ENCODE assay signal across 1 cellular context in the genomic region with DNA sequence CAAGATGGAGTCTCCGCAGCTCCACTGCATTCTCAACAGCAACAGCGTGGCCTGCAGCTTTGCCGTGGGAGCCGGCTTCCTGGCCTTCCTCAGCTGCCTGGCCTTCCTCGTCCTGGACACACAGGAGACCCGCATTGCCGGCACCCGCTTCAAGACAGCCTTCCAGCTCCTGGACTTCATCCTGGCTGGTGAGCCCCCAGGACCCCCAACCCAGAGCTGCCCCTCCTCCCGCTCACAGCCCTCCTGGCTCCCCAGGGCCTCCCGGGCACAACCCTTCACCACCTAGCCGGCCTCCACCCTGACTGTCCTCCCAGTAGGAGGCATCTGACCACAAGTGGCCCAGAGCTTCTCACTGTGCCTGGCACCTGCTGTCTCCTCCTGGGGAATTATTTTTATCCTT.
TF ChIP-seq lines count a peak whose summit lies in the region.

No MANE protein-coding gene starts in this region.

TF ChIP-seq in K562, 482 proteins besides CTCF, POLR2A, EP300 and RAD21:
- no peak for TF ChIP-seq BCL6 (CRISPR knock-in tag; IDR thresholded peaks at IDR 0.05)
- no peak for TF ChIP-seq ZNF766 (CRISPR knock-in tag; conservative IDR thresholded peaks at IDR 0.05)
- TF ChIP-seq, protein P1, sequence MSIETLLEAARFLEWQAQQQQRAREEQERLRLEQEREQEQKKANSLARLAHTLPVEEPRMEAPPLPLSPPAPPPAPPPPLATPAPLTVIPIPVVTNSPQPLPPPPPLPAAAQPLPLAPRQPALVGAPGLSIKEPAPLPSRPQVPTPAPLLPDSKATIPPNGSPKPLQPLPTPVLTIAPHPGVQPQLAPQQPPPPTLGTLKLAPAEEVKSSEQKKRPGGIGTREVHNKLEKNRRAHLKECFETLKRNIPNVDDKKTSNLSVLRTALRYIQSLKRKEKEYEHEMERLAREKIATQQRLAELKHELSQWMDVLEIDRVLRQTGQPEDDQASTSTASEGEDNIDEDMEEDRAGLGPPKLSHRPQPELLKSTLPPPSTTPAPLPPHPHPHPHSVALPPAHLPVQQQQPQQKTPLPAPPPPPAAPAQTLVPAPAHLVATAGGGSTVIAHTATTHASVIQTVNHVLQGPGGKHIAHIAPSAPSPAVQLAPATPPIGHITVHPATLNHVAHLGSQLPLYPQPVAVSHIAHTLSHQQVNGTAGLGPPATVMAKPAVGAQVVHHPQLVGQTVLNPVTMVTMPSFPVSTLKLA (conservative IDR thresholded peaks at IDR 0.05) = no peak
- no peak for TF ChIP-seq GABPA (tag; conservative IDR thresholded peaks at IDR 0.05; ENCODE audit: low read depth)
- TF ChIP-seq PTTG1 (tag; IDR thresholded peaks at IDR 0.05; ENCODE audit: low read depth) = no peak
- TF ChIP-seq ZFX (CRISPR knock-in tag; IDR thresholded peaks at IDR 0.05) = no peak
- no peak for TF ChIP-seq BRD9 (IDR thresholded peaks at IDR 0.05; ENCODE audit: low read depth, partially characterized antibody)
- no peak for TF ChIP-seq CCAR2 (IDR thresholded peaks at IDR 0.05; ENCODE audit: low read depth, low read length)
- TF ChIP-seq SAFB (IDR thresholded peaks at IDR 0.05; ENCODE audit: borderline replicate concordance, low read depth, low read length) = no peak
- TF ChIP-seq NCOA1 (IDR thresholded peaks at IDR 0.05; ENCODE audit: low read depth) = no peak
- TF ChIP-seq, protein P2, sequence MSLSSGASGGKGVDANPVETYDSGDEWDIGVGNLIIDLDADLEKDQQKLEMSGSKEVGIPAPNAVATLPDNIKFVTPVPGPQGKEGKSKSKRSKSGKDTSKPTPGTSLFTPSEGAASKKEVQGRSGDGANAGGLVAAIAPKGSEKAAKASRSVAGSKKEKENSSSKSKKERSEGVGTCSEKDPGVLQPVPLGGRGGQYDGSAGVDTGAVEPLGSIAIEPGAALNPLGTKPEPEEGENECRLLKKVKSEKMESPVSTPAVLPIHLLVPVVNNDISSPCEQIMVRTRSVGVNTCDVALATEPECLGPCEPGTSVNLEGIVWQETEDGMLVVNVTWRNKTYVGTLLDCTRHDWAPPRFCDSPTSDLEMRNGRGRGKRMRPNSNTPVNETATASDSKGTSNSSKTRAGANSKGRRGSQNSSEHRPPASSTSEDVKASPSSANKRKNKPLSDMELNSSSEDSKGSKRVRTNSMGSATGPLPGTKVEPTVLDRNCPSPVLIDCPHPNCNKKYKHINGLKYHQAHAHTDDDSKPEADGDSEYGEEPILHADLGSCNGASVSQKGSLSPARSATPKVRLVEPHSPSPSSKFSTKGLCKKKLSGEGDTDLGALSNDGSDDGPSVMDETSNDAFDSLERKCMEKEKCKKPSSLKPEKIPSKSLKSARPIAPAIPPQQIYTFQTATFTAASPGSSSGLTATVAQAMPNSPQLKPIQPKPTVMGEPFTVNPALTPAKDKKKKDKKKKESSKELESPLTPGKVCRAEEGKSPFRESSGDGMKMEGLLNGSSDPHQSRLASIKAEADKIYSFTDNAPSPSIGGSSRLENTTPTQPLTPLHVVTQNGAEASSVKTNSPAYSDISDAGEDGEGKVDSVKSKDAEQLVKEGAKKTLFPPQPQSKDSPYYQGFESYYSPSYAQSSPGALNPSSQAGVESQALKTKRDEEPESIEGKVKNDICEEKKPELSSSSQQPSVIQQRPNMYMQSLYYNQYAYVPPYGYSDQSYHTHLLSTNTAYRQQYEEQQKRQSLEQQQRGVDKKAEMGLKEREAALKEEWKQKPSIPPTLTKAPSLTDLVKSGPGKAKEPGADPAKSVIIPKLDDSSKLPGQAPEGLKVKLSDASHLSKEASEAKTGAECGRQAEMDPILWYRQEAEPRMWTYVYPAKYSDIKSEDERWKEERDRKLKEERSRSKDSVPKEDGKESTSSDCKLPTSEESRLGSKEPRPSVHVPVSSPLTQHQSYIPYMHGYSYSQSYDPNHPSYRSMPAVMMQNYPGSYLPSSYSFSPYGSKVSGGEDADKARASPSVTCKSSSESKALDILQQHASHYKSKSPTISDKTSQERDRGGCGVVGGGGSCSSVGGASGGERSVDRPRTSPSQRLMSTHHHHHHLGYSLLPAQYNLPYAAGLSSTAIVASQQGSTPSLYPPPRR (CRISPR knock-in tag; IDR thresholded peaks at IDR 0.05; ENCODE audit: borderline replicate concordance) = no peak
- TF ChIP-seq PHB (CRISPR knock-in tag; IDR thresholded peaks at IDR 0.05) = no peak
- TF ChIP-seq ZNF717 (CRISPR knock-in tag; IDR thresholded peaks at IDR 0.05) = no peak
- TF ChIP-seq, protein P3, sequence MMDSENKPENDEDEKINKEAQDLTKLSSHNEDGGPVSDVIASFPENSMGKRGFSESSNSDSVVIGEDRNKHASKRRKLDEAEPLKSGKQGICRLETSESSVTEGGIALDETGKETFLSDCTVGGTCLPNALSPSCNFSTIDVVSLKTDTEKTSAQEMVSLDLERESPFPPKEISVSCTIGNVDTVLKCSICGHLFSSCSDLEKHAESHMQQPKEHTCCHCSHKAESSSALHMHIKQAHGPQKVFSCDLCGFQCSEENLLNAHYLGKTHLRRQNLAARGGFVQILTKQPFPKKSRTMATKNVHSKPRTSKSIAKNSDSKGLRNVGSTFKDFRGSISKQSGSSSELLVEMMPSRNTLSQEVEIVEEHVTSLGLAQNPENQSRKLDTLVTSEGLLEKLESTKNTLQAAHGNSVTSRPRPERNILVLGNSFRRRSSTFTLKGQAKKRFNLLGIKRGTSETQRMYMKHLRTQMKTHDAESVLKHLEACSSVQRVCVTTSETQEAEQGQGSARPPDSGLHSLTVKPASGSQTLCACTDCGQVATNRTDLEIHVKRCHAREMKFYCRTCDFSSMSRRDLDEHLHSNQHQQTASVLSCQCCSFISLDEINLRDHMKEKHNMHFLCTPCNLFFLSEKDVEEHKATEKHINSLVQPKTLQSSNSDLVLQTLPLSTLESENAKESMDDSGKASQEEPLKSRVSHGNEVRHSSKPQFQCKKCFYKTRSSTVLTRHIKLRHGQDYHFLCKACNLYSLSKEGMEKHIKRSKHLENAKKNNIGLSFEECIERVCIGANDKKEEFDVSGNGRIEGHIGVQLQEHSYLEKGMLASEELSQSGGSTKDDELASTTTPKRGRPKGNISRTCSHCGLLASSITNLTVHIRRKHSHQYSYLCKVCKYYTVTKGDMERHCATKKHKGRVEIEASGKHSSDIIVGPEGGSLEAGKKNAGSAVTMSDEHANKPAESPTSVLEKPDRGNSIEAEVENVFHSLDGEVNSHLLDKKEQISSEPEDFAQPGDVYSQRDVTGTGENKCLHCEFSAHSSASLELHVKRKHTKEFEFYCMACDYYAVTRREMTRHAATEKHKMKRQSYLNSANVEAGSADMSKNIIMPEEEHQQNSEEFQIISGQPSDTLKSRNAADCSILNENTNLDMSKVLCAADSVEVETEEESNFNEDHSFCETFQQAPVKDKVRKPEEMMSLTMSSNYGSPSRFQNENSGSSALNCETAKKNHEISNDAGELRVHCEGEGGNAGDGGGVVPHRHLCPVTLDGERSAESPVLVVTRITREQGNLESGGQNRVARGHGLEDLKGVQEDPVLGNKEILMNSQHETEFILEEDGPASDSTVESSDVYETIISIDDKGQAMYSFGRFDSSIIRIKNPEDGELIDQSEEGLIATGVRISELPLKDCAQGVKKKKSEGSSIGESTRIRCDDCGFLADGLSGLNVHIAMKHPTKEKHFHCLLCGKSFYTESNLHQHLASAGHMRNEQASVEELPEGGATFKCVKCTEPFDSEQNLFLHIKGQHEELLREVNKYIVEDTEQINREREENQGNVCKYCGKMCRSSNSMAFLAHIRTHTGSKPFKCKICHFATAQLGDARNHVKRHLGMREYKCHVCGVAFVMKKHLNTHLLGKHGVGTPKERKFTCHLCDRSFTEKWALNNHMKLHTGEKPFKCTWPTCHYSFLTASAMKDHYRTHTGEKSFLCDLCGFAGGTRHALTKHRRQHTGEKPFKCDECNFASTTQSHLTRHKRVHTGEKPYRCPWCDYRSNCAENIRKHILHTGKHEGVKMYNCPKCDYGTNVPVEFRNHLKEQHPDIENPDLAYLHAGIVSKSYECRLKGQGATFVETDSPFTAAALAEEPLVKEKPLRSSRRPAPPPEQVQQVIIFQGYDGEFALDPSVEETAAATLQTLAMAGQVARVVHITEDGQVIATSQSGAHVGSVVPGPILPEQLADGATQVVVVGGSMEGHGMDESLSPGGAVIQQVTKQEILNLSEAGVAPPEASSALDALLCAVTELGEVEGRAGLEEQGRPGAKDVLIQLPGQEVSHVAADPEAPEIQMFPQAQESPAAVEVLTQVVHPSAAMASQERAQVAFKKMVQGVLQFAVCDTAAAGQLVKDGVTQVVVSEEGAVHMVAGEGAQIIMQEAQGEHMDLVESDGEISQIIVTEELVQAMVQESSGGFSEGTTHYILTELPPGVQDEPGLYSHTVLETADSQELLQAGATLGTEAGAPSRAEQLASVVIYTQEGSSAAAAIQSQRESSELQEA (IDR thresholded peaks at IDR 0.05; ENCODE audit: low read depth) = no peak
- no peak for TF ChIP-seq SUPT5H (IDR thresholded peaks at IDR 0.05)
- no peak for TF ChIP-seq SMAD1 (IDR thresholded peaks at IDR 0.05; ENCODE audit: low read depth, low read length, partially characterized antibody)
- no peak for TF ChIP-seq CCNT2 (IDR thresholded peaks at IDR 0.05; ENCODE audit: borderline replicate concordance, extremely low read depth, insufficient read length, low read depth, low read length)
